ENCODE assay signal across 1 cellular context in genomic region chr16:86572616-86573015, GRCh38.
TF ChIP-seq lines count a peak whose summit lies in the region.

No MANE protein-coding gene starts in this region.

TF ChIP-seq in GM23338, 12 proteins besides CTCF, POLR2A, EP300 and RAD21:
- TF ChIP-seq REST (IDR thresholded peaks at IDR 0.05; ENCODE audit: unreplicated experiment) (no peak), ETS1 (IDR thresholded peaks at IDR 0.05) (no peak), POLR2AphosphoS5 (IDR thresholded peaks at IDR 0.05; ENCODE audit: low read depth) (no peak), EZH2 (IDR thresholded peaks at IDR 0.05; ENCODE audit: low read depth, unreplicated experiment) (no peak), CREB1 (CRISPR knock-in tag; IDR thresholded peaks at IDR 0.05; ENCODE audit: low read depth) (no peak), ZNF114 (CRISPR knock-in tag; IDR thresholded peaks at IDR 0.05) (no peak), ZNF462 (CRISPR knock-in tag; IDR thresholded peaks at IDR 0.05) (no peak)
